Comparison of ENCODE assay signal across 8 cellular contexts in genomic region chr12:53049582-53050318, GRCh38. TPM values are rescaled to one million over a fixed set of nuclear protein-coding genes. Genes with fewer than 3 reads are reported as not detected.
DNase-seq lines count a peak whose midpoint lies in the region; ATAC-seq and TF ChIP-seq lines count a peak whose summit lies in the region.

TNS2 (plus strand) TSS chr12:53050065; CDS start chr12:53050186, 121 bp downstream.

- no peak for TF ChIP-seq CTCF in subcutaneous adipose tissue (IDR thresholded peaks at IDR 0.05; ENCODE audit: low read depth)

- peak; percentile 56 for DNase-seq in COLO668 (lab: John Stamatoyannopoulos, UW; ENCODE audit: unreplicated experiment)
- peak; percentile 13 for DNase-seq in NCI-H2107 treated with DMSO at 0.1 percent for 48 hours (lab: John Stamatoyannopoulos, UW; ENCODE audit: unreplicated experiment)
- DNase-seq in dedifferentiated amniotic fluid mesenchymal stem cell (ENCODE audit: extremely low spot score): peak; percentile 27
- peak; percentile 85 for DNase-seq in left lobe of liver (ENCODE audit: low spot score)
- DNase-seq in AML-193 (lab: John Stamatoyannopoulos, UW): no peak
- no peak for DNase-seq in NCI-H524 (lab: John Stamatoyannopoulos, UW)
- DNase-seq in NCI-H146 (lab: John Stamatoyannopoulos, UW): no peak

- ATAC-seq in left lobe of liver: peak; percentile 10

RNA-seq across cellular contexts. Expression of gene TNS2, which starts in this region (rescaled TPM):
- total RNA-seq in left lobe of liver: 146 TPM
- total RNA-seq in subcutaneous adipose tissue: 100 to 1,000 TPM; 108 to 522 (median 189) TPM

Comparison
In these comparisons a context has a peak if more than half of its experiments do, and no peak if none do; other contexts are left out.
1. DNase-seq: peak in COLO668 (single experiment), NCI-H2107 treated with DMSO at 0.1 percent for 48 hours (single experiment), dedifferentiated amniotic fluid mesenchymal stem cell (single experiment) and left lobe of liver (single experiment); none in AML-193 (0 of 2), NCI-H524 (0 of 2) and NCI-H146 (single experiment).